Comparison of ENCODE assay signal across 22 cellular contexts in the genomic region with DNA sequence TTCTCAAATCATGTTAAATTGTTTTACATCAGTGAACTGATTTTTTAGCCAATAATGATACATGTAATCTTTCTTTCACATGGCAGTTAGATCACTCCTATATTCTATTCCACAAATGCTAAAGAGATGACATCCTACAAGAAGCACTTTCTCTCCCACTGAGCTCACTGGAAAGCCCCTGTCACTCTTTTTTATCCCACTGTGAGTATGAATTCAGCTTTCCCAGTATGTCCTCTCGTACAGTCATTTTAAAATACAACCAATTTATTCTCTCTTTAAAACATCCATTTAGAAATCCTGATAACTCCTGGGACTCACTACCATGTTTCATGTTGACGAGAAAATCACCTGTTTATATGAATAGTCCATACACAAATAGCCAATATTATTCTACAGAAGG.
DNase-seq lines count a peak whose midpoint lies in the region; ATAC-seq, FAIRE-seq and TF ChIP-seq lines count a peak whose summit lies in the region.
"Had no signal": no experiment of that assay in that cellular context is flagged by ENCODE, and none has a peak within 500 bp of the region (broad histone marks: within the 10 kb centered on the region; RNA-seq: fewer than 3 reads in every experiment).

No MANE protein-coding gene starts in this region.

- TF ChIP-seq POLR2A in GM12892 (IDR thresholded peaks at IDR 0.05; ENCODE audit: low read depth, low read length) = no peak

- FAIRE-seq in GM12892 (lab: Jason Lieb, UNC) (peak; percentile 36), astrocyte (lab: Jason Lieb, UNC) (no peak)
- FAIRE-seq: A204.1, GM12878, GM19239 had no signal

- H4K20me1 ChIP-seq in astrocyte (ENCODE audit: insufficient read depth, low read length) (no peaks in the 10 kb centered on the region), neural cell (ENCODE audit: insufficient read depth) (no peaks in the 10 kb centered on the region)
- H4K20me1 ChIP-seq: BLaER1 had no signal

- TF ChIP-seq CTCF in astrocyte (IDR thresholded peaks at IDR 0.05; ENCODE audit: insufficient read depth, low read depth, low read length) (no peak), neural cell (IDR thresholded peaks at IDR 0.05; ENCODE audit: poor library complexity, severe bottlenecking) (no peak)

- no peak overlapping the region for H3K4me3 ChIP-seq in astrocyte (ENCODE audit: insufficient read depth, low read depth, low read length)
- H3K4me3 ChIP-seq in neural cell (ENCODE audit: low read length) = no peak overlapping the region
- H3K4me3 ChIP-seq: BLaER1, GM12878 had no signal

- peak; percentile 90 for TF ChIP-seq EP300 in neural cell (conservative IDR thresholded peaks at IDR 0.05; ENCODE audit: poor library complexity, severe bottlenecking)

- H3K9me3 ChIP-seq in astrocyte (ENCODE audit: insufficient read depth, low read depth, low read length) (no peaks in the 10 kb centered on the region), neural cell (ENCODE audit: low read length) (no peaks in the 10 kb centered on the region)
- H3K9me3 ChIP-seq: BE2C had no signal

- no peaks in the 10 kb centered on the region for H3K79me2 ChIP-seq in astrocyte (ENCODE audit: insufficient read depth, low read length)
- no peaks in the 10 kb centered on the region for H3K79me2 ChIP-seq in neural cell (replicated peaks; ENCODE audit: insufficient read depth, low read length)

- no peaks in the 10 kb centered on the region for H3K36me3 Mint-ChIP-seq in astrocyte (ENCODE audit: low read depth, unreplicated experiment)
- no peaks in the 10 kb centered on the region for H3K36me3 Mint-ChIP-seq in effector memory CD8-positive, alpha-beta T cell (ENCODE audit: insufficient read depth)
- H3K36me3 Mint-ChIP-seq: CD14-positive monocyte; CD4-positive, alpha-beta memory T cell; CD4-positive, CD25-positive, alpha-beta regulatory T cell; CD8-positive, alpha-beta memory T cell had no signal

- peak; percentile 16 for TF ChIP-seq RAD21 in neural cell (conservative IDR thresholded peaks at IDR 0.05)

- peaks cover 4% of the 10 kb centered on the region for H3K9me3 Mint-ChIP-seq in astrocyte (ENCODE audit: unreplicated experiment)
- H3K9me3 Mint-ChIP-seq in effector memory CD8-positive, alpha-beta T cell = peaks cover 15 to 18% of the 10 kb centered on the region in 2 donors

- H3K27ac ChIP-seq in astrocyte (ENCODE audit: low read depth, low read length) (no peak overlapping the region), neural cell (ENCODE audit: low read length) (peak overlapping the region; percentile 55)
- H3K27ac ChIP-seq: BLaER1 had no signal

- H3K4me1 ChIP-seq in astrocyte (ENCODE audit: insufficient read depth, low read length) = no peaks in the 10 kb centered on the region
- H3K4me1 ChIP-seq: BE2C had no signal

- H3F3A ChIP-seq in neural cell (ENCODE audit: insufficient read depth, low read length, poor library complexity, severe bottlenecking) = peaks cover 8% of the 10 kb centered on the region

- H3K36me3 ChIP-seq in astrocyte (ENCODE audit: insufficient read depth, low read length) = no peaks in the 10 kb centered on the region
- H3K36me3 ChIP-seq in neural cell (ENCODE audit: insufficient read depth, low read length) = no peaks in the 10 kb centered on the region
- H3K36me3 ChIP-seq: BE2C, BLaER1 had no signal

- H3K4me1 Mint-ChIP-seq in astrocyte (ENCODE audit: low read depth, unreplicated experiment) = peaks cover 2% of the 10 kb centered on the region
- H3K4me1 Mint-ChIP-seq in effector memory CD8-positive, alpha-beta T cell (ENCODE audit: low read depth in 2 of 2) = no peaks in the 10 kb centered on the region
- H3K4me1 Mint-ChIP-seq: CD14-positive monocyte; CD4-positive, alpha-beta memory T cell; CD4-positive, CD25-positive, alpha-beta regulatory T cell; CD8-positive, alpha-beta memory T cell had no signal

- no peaks in the 10 kb centered on the region for H3K9me2 ChIP-seq in neural cell (ENCODE audit: insufficient read depth, low read length)

- no peak for DNase-seq in GM12892 (ENCODE audit: insufficient read length)
- no peak for DNase-seq in astrocyte (ENCODE audit: low read depth)
- no peak for DNase-seq in effector memory CD8-positive, alpha-beta T cell
- DNase-seq in stimulated activated CD4-positive, alpha-beta T cell treated with anti-CD3 and anti-CD28 coated beads, Interleukin-4, amount 100 ng/mL, for 24 hours = no peak
- DNase-seq: 8988T; ACHN; BE2C; C1 segment of cervical spinal cord; CD4-positive, alpha-beta memory T cell; CD4-positive, CD25-positive, alpha-beta regulatory T cell; CD8-positive, alpha-beta memory T cell; COR-L47; DMS79 treated with DMSO at 0.1 percent for 48 hours; GDM1 had no signal

- H3K27me3 ChIP-seq in astrocyte (ENCODE audit: insufficient read depth, low read length) (no peaks in the 10 kb centered on the region), neural cell (ENCODE audit: insufficient read depth, low read depth, low read length) (peaks cover 2% of the 10 kb centered on the region)
- H3K27me3 ChIP-seq: BE2C, BLaER1 had no signal

- H3K4me3 Mint-ChIP-seq in astrocyte (ENCODE audit: unreplicated experiment) = no peak overlapping the region
- H3K4me3 Mint-ChIP-seq in effector memory CD8-positive, alpha-beta T cell = no peak overlapping the region
- H3K4me3 Mint-ChIP-seq: CD14-positive monocyte; CD4-positive, alpha-beta memory T cell; CD4-positive, CD25-positive, alpha-beta regulatory T cell; CD8-positive, alpha-beta memory T cell had no signal

- H3K9ac ChIP-seq in astrocyte (ENCODE audit: low read length) (no peak overlapping the region), neural cell (ENCODE audit: low read length) (no peak overlapping the region)
- H3K9ac ChIP-seq: BLaER1 had no signal

- no peak for ATAC-seq in effector memory CD8-positive, alpha-beta T cell (replicated peaks)
- no peak for ATAC-seq in HG02642 (IDR thresholded peaks at IDR 0.05; ENCODE audit: poor library complexity, unreplicated experiment)
- ATAC-seq in HG03565 (IDR thresholded peaks at IDR 0.05; ENCODE audit: unreplicated experiment) = no peak
- ATAC-seq: GM12878 had no signal

- no peak overlapping the region for H2AFZ ChIP-seq in astrocyte (ENCODE audit: low read depth, low read length)
- no peak overlapping the region for H2AFZ ChIP-seq in neural cell (ENCODE audit: low read depth, low read length)

- no peaks in the 10 kb centered on the region for H3K27me3 Mint-ChIP-seq in astrocyte (ENCODE audit: low read depth, unreplicated experiment)
- no peaks in the 10 kb centered on the region for H3K27me3 Mint-ChIP-seq in effector memory CD8-positive, alpha-beta T cell
- H3K27me3 Mint-ChIP-seq: CD4-positive, alpha-beta memory T cell; CD4-positive, CD25-positive, alpha-beta regulatory T cell had no signal

- H3K4me2 ChIP-seq in astrocyte (ENCODE audit: low read length) (no peak overlapping the region), neural cell (ENCODE audit: low read length) (no peak overlapping the region)
- H3K4me2 ChIP-seq: BLaER1 had no signal

- peak overlapping the region; percentile 42 for H3K27ac Mint-ChIP-seq in astrocyte (ENCODE audit: unreplicated experiment)
- H3K27ac Mint-ChIP-seq in effector memory CD8-positive, alpha-beta T cell = no peak overlapping the region
- H3K27ac Mint-ChIP-seq: CD14-positive monocyte; CD4-positive, alpha-beta memory T cell; CD4-positive, CD25-positive, alpha-beta regulatory T cell; CD8-positive, alpha-beta memory T cell had no signal

TF ChIP-seq in neural cell, 6 proteins besides CTCF, POLR2A, EP300 and RAD21:
- TF ChIP-seq TAF1 (IDR thresholded peaks at IDR 0.05; ENCODE audit: low read depth) (no peak), EZH2 (IDR thresholded peaks at IDR 0.05; ENCODE audit: borderline replicate concordance, insufficient read depth, low read length, poor library complexity, severe bottlenecking) (no peak), MXI1 (conservative IDR thresholded peaks at IDR 0.05; ENCODE audit: poor library complexity, severe bottlenecking) (no peak), SMC3 (conservative IDR thresholded peaks at IDR 0.05; ENCODE audit: poor library complexity) (no peak), POLR2AphosphoS5 (IDR thresholded peaks at IDR 0.05) (peak; percentile 91)
- TF ChIP-seq, protein P1, sequence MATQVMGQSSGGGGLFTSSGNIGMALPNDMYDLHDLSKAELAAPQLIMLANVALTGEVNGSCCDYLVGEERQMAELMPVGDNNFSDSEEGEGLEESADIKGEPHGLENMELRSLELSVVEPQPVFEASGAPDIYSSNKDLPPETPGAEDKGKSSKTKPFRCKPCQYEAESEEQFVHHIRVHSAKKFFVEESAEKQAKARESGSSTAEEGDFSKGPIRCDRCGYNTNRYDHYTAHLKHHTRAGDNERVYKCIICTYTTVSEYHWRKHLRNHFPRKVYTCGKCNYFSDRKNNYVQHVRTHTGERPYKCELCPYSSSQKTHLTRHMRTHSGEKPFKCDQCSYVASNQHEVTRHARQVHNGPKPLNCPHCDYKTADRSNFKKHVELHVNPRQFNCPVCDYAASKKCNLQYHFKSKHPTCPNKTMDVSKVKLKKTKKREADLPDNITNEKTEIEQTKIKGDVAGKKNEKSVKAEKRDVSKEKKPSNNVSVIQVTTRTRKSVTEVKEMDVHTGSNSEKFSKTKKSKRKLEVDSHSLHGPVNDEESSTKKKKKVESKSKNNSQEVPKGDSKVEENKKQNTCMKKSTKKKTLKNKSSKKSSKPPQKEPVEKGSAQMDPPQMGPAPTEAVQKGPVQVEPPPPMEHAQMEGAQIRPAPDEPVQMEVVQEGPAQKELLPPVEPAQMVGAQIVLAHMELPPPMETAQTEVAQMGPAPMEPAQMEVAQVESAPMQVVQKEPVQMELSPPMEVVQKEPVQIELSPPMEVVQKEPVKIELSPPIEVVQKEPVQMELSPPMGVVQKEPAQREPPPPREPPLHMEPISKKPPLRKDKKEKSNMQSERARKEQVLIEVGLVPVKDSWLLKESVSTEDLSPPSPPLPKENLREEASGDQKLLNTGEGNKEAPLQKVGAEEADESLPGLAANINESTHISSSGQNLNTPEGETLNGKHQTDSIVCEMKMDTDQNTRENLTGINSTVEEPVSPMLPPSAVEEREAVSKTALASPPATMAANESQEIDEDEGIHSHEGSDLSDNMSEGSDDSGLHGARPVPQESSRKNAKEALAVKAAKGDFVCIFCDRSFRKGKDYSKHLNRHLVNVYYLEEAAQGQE (IDR thresholded peaks at IDR 0.05; ENCODE audit: borderline replicate concordance) = peak; percentile 98
